In genomic region chr11:34631737-34632104, GRCh38 we compare ENCODE assay signal across 13 cellular contexts. TPM values are rescaled to one million over a fixed set of nuclear protein-coding genes. Genes with fewer than 3 reads are reported as not detected.
DNase-seq lines count a peak whose midpoint lies in the region; ATAC-seq and TF ChIP-seq lines count a peak whose summit lies in the region.
"Had no signal": no experiment of that assay in that cellular context is flagged by ENCODE, and none has a peak within 500 bp of the region (broad histone marks: within the 10 kb centered on the region; RNA-seq: fewer than 3 reads in every experiment).

No MANE protein-coding gene starts in this region.

- intact Hi-C loops in right lobe of liver (cut with DNase I) = no loop called here

- H3K4me1 ChIP-seq in right lobe of liver = peaks cover 0 to 35% (median 9%) of the 10 kb centered on the region in 4 donors

- no peaks in the 10 kb centered on the region for H3K27me3 ChIP-seq in right lobe of liver

- H3K4me3 Mint-ChIP-seq in type B pancreatic cell = peak overlapping the region; percentile 72

- no peaks in the 10 kb centered on the region for H3K36me3 ChIP-seq in right lobe of liver
- H3K36me3 ChIP-seq: thoracic aorta had no signal

- peak; percentile 88 for DNase-seq in NCI-H2107 treated with DMSO at 0.1 percent for 48 hours (lab: John Stamatoyannopoulos, UW; ENCODE audit: unreplicated experiment)
- no peak for DNase-seq in NCI-H2107 (lab: John Stamatoyannopoulos, UW)
- peak; percentile 52 to 72 (median 71) for DNase-seq in right lobe of liver
- DNase-seq in type B pancreatic cell (ENCODE audit: extremely low spot score, unreplicated experiment) = no peak
- DNase-seq in NCI-H1105 (lab: John Stamatoyannopoulos, UW) = no peak
- DNase-seq in NCI-H82 treated with DMSO at 0.1 percent for 48 hours (lab: John Stamatoyannopoulos, UW; ENCODE audit: unreplicated experiment) = no peak
- DNase-seq: effector CD4-positive, alpha-beta T cell; NCI-H1694; RPMI8226 had no signal

- H3K9me3 ChIP-seq in right lobe of liver = no peaks in the 10 kb centered on the region
- H3K9me3 ChIP-seq: thoracic aorta had no signal

- WGBS in right lobe of liver (ENCODE audit: insufficient coverage, low coverage, low lambda C conversion rate, missing lambda C conversion rate) = 25% methylated on average over 4 of the region's 4 CpGs

- peak; percentile 71 to 78 (median 72) for ATAC-seq in right lobe of liver
- ATAC-seq in HG03139 (IDR thresholded peaks at IDR 0.05; ENCODE audit: unreplicated experiment) = no peak

- no peak for TF ChIP-seq CTCF in right lobe of liver (IDR thresholded peaks at IDR 0.05)
- TF ChIP-seq CTCF in type B pancreatic cell (conservative IDR thresholded peaks at IDR 0.05) = no peak

- peak overlapping the region; percentile 90 for H3K27ac Mint-ChIP-seq in type B pancreatic cell

- peak overlapping the region in 2 of 3 donors; percentile 1 to 24 for H3K4me3 ChIP-seq in right lobe of liver
- H3K4me3 ChIP-seq: thoracic aorta had no signal

- H3K27ac ChIP-seq in angular gyrus (ENCODE audit: low read depth, low read length) = peak overlapping the region; percentile 7
- peak overlapping the region; percentile 61 to 80 (median 71) for H3K27ac ChIP-seq in right lobe of liver
- H3K27ac ChIP-seq: thoracic aorta had no signal

- H3K4me1 Mint-ChIP-seq in type B pancreatic cell (ENCODE audit: unreplicated experiment) = peaks cover 50% of the 10 kb centered on the region

- no peaks in the 10 kb centered on the region for H3K9me3 Mint-ChIP-seq in type B pancreatic cell

- H3K36me3 Mint-ChIP-seq in type B pancreatic cell = no peaks in the 10 kb centered on the region

- no peak for TF ChIP-seq POLR2A in right lobe of liver (IDR thresholded peaks at IDR 0.05)

- H3K27me3 Mint-ChIP-seq in type B pancreatic cell = no peaks in the 10 kb centered on the region

RNA-seq across cellular contexts. Expression of gene EHF, which starts 10.8 kb away (rescaled TPM):
- total RNA-seq in right lobe of liver = 1 to 10 TPM in 5 of 6 experiments, under 1 TPM in 1; 1.00 to 3.3 (median 1.5) TPM
- total RNA-seq in type B pancreatic cell (ENCODE audit: low replicate concordance) = 31.5 and 44.8 TPM in 2 replicates
- total RNA-seq: A673 had no signal

Comparison
In these comparisons a context has a peak if more than half of its experiments do, and no peak if none do; other contexts are left out.
1. DNase-seq: peak in NCI-H2107 treated with DMSO at 0.1 percent for 48 hours (single experiment) and right lobe of liver (3 of 3); none in NCI-H2107 (single experiment), type B pancreatic cell (single experiment), NCI-H1105 (single experiment) and NCI-H82 treated with DMSO at 0.1 percent for 48 hours (single experiment).